In the genomic region with DNA sequence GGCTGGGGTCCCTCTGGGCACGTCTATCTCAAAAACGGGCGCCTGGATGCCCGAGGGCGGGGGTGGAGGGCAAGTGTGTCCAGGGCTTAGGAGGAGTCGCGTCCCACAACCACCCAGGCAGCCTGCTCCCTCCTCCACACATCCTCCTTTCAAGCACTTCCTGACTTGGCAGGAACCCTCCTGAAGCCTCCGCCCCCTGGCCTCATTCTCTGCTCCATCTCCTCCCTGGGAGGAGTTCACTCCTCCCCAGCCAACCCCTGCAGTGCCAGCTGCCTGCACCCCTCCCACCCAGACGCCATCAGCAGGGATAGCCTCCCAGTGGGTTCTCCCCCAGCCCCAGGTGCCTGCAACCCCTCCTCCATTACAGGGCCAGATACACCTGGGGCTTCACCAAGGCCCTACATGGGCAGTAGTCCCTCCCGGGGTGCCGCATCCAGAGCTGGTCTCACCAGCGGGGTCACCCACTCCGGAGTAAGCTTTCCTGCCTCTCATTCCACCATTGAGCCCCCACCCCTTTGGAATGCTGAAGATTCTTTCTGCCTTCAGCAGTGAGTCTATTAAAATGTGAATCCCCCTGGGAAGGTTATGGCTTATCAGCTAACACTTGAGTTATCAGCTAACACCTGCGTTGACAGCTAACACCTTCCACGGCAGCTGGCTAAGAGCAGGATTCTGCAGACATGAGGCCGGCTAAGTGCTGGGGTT, we compare ENCODE assay signal across 10 cellular contexts. TPM values are rescaled to one million over a fixed set of nuclear protein-coding genes. Genes with fewer than 3 reads are reported as not detected.
DNase-seq lines count a peak whose midpoint lies in the region; ATAC-seq and TF ChIP-seq lines count a peak whose summit lies in the region.
"Had no signal": no experiment of that assay in that cellular context is flagged by ENCODE, and none has a peak within 500 bp of the region (broad histone marks: within the 10 kb centered on the region; RNA-seq: fewer than 3 reads in every experiment).

No MANE protein-coding gene starts in this region.

- H3K27me3 ChIP-seq in colonic mucosa (no peaks in the 10 kb centered on the region), lower lobe of right lung (ENCODE audit: low read depth) (no peaks in the 10 kb centered on the region)
- H3K27me3 ChIP-seq: body of pancreas had no signal

- ATAC-seq in WTC11 (peak; percentile 16), lower lobe of right lung (peak; percentile 83 to 84)
- ATAC-seq: body of pancreas had no signal

- H3K27me3 Mint-ChIP-seq in WTC11 (ENCODE audit: low read depth), result no peaks in the 10 kb centered on the region

- no peak for TF ChIP-seq CTCF in WTC11 (IDR thresholded peaks at IDR 0.05)
- no peak for TF ChIP-seq CTCF in colonic mucosa (IDR thresholded peaks at IDR 0.05)
- no peak for TF ChIP-seq CTCF in lower lobe of right lung (IDR thresholded peaks at IDR 0.05)

- peak; percentile 35 to 81 (median 67) for DNase-seq in NCI-H1417 (lab: John Stamatoyannopoulos, UW)
- DNase-seq in NCI-H1417 treated with DMSO at 0.1 percent for 48 hours (lab: John Stamatoyannopoulos, UW), result no peak
- DNase-seq in NCI-H2171 treated with DMSO at 0.1 percent for 48 hours (lab: John Stamatoyannopoulos, UW), result peak; percentile 94
- DNase-seq in WTC11 (ENCODE audit: low spot score), result no peak
- peak; percentile 64 for DNase-seq in colonic mucosa
- DNase-seq in lower lobe of right lung, result peak; percentile 83
- peak; percentile 54 for DNase-seq in stromal cell of bone marrow (ENCODE audit: low read depth)
- DNase-seq in LoVo (ENCODE audit: low spot score), result no peak

- H3K36me3 Mint-ChIP-seq in WTC11, result no peaks in the 10 kb centered on the region

- H3K4me3 ChIP-seq in colonic mucosa (no peak overlapping the region), lower lobe of right lung (peak overlapping the region; percentile 35)
- H3K4me3 ChIP-seq: body of pancreas had no signal

- peak overlapping the region; percentile 60 for H3K27ac Mint-ChIP-seq in WTC11

- H3K4me1 ChIP-seq in colonic mucosa (no peaks in the 10 kb centered on the region), lower lobe of right lung (peaks cover 42% of the 10 kb centered on the region)

- POLR2A ChIA-PET in WTC11 (lab: Charles Lee), result interaction anchor here (0.6 to 0.9 kb wide), 2 partner anchors 54 to 1000 kb away, joined by 3 to 6 read pairs; no protein-coding TSS in a partner anchor

- intact Hi-C loops in colonic mucosa (cut with DNase I) (no loop called here), lower lobe of right lung (cut with DNase I) (no loop called here)

- H3K9me3 ChIP-seq in colonic mucosa, result no peaks in the 10 kb centered on the region
- no peaks in the 10 kb centered on the region for H3K9me3 ChIP-seq in lower lobe of right lung
- H3K9me3 ChIP-seq: body of pancreas had no signal

- H3K27ac ChIP-seq in colonic mucosa (no peak overlapping the region), lower lobe of right lung (peak overlapping the region; percentile 46)
- H3K27ac ChIP-seq: 22Rv1, body of pancreas had no signal

- CTCF ChIA-PET in WTC11 (lab: Charles Lee), result interaction anchor here (0.8 to 4.8 kb wide), 8 partner anchors 14 to 90 kb away, joined by 3 to 34 read pairs (median 6); no protein-coding TSS in a partner anchor

- no peaks in the 10 kb centered on the region for H3K9me3 Mint-ChIP-seq in WTC11

- H3K36me3 ChIP-seq in colonic mucosa (no peaks in the 10 kb centered on the region), lower lobe of right lung (no peaks in the 10 kb centered on the region)

- no peak overlapping the region for H3K4me3 Mint-ChIP-seq in WTC11

- H3K9ac ChIP-seq in colonic mucosa (ENCODE audit: low read depth in 2 of 2, low read length in 2 of 2), result no peak overlapping the region

- H3K4me1 Mint-ChIP-seq in WTC11, result peaks cover 40% of the 10 kb centered on the region

TF ChIP-seq in WTC11, 78 proteins besides CTCF, POLR2A, EP300 and RAD21:
- TF ChIP-seq SP1 (CRISPR knock-in tag; conservative IDR thresholded peaks at IDR 0.05) (0 out of 2 replicates have a peak, but pooled peaks have one; percentile 30), CBFB (CRISPR knock-in tag; IDR thresholded peaks at IDR 0.05; ENCODE audit: low read depth) (no peak), ZNF423 (CRISPR knock-in tag; IDR thresholded peaks at IDR 0.05) (peak; percentile 67), MXD4 (CRISPR knock-in tag; IDR thresholded peaks at IDR 0.05; ENCODE audit: borderline replicate concordance) (no peak)

RNA-seq across cellular contexts. Expression of gene RTN4R, which starts 24.4 kb away (rescaled TPM):
- 23.0 to 27.0 TPM (median 25.0 TPM) in 3 replicates for total RNA-seq in WTC11 (2021)
- total RNA-seq in colonic mucosa, result 1 to 10 TPM; 6.1 to 8.5 TPM
- total RNA-seq in lower lobe of right lung, result 9.6 TPM

Comparison
In these comparisons a context has a peak if more than half of its experiments do, and no peak if none do; other contexts are left out.
1. DNase-seq: peak in NCI-H1417 (3 of 3), NCI-H2171 treated with DMSO at 0.1 percent for 48 hours (single experiment), colonic mucosa (single experiment), lower lobe of right lung (single experiment) and stromal cell of bone marrow (single experiment); none in NCI-H1417 treated with DMSO at 0.1 percent for 48 hours (single experiment), WTC11 (single experiment) and LoVo (single experiment).